ENCODE assay signal across 8 cellular contexts in genomic region chr16:75806487-75806886, GRCh38.
"Had no signal": no experiment of that assay in that cellular context is flagged by ENCODE, and none has a peak within 500 bp of the region (broad histone marks: within the 10 kb centered on the region; RNA-seq: fewer than 3 reads in every experiment).

No MANE protein-coding gene starts in this region.

- H3K9me3 Mint-ChIP-seq: H9, HFFc6 had no signal

- H3K4me3 Mint-ChIP-seq: H9, HFFc6 had no signal

- H3K4me1 ChIP-seq: HAP-1 had no signal

- H3K27ac ChIP-seq: GM23248 had no signal

- H3K4me3 ChIP-seq: GM23248, HAP-1 had no signal

- DNase-seq: GM23248, GOT3, H7, H9, HCEC 1CT, HFFc6 had no signal

- H3K27ac Mint-ChIP-seq: H9, HFFc6 had no signal

- H3K9ac ChIP-seq: GM23248 had no signal

- H3K9me3 ChIP-seq: HAP-1 had no signal

- ATAC-seq: HCT116 had no signal

- H2AFZ ChIP-seq: GM23248 had no signal

- H3K36me3 ChIP-seq: HAP-1 had no signal
